In the genomic region with DNA sequence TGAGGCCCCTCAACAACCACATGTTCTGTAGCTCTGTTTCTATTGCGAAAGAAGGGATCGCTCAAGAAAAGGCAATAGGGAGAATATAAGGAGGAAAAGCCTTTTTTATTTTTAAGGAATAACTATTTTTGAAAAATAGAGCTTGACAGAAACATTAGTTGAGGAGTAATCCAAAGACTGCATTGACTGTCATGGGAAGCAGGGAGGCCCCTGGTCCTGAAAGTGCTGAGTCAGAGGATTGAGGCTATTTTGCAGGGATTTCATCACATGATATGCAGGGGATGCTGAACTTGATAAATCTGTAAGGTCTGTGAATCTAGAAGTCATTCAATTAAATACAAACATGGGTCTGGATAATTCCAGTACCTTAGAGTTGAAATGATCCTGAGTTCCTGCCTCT, we compare ENCODE assay signal across 16 cellular contexts.
DNase-seq lines count a peak whose midpoint lies in the region; ATAC-seq, FAIRE-seq and TF ChIP-seq lines count a peak whose summit lies in the region.
"Had no signal": no experiment of that assay in that cellular context is flagged by ENCODE, and none has a peak within 500 bp of the region (broad histone marks: within the 10 kb centered on the region; RNA-seq: fewer than 3 reads in every experiment).

No MANE protein-coding gene starts in this region.

- TF ChIP-seq CTCF in HepG2 (CRISPR knock-in tag; IDR thresholded peaks at IDR 0.05): no peak
- TF ChIP-seq CTCF in right lobe of liver (IDR thresholded peaks at IDR 0.05): no peak
- no peak for TF ChIP-seq CTCF in fibroblast of mammary gland (conservative IDR thresholded peaks at IDR 0.05; ENCODE audit: control insufficient read depth, insufficient read depth, low read depth, low read length)
- TF ChIP-seq CTCF in osteoblast (IDR thresholded peaks at IDR 0.05; ENCODE audit: extremely low read depth, low read depth, low read length): no peak

- BruUV-seq in HepG2 (replicated peaks; lab: Mats Ljungman, UMichigan): no TSS peak

- DNase-seq in HepG2 (ENCODE audit: low spot score) (no peak), right lobe of liver (no peak), amniotic epithelial cell (ENCODE audit: low read depth) (peak; percentile 53), fibroblast of mammary gland (ENCODE audit: low read depth) (peak; percentile 8), activated gamma-delta T cell (lab: John Stamatoyannopoulos, UW) (no peak), osteoblast (ENCODE audit: insufficient read length, low spot score, missing footprints) (no peak)
- no peak for DNase-seq in activated naive CD4-positive, alpha-beta T cell treated with Interleukin-2 at 50 U/mL for 16 hours
- DNase-seq: BE2C; CD4-positive, alpha-beta memory T cell; DMS79; HCEC 1CT; HFFc6 had no signal

- intact Hi-C loops in HepG2 (cut with micrococcal nuclease; ENCODE audit: unreplicated experiment): no loop called here
- intact Hi-C loops in right lobe of liver (cut with DNase I): no loop called here

- TF ChIP-seq EP300 in HepG2 (IDR thresholded peaks at IDR 0.05; ENCODE audit: low read depth in 2 of 2, low read length in 2 of 2) (no peak), HepG2 (CRISPR knock-in tag; IDR thresholded peaks at IDR 0.05; ENCODE audit: borderline replicate concordance) (no peak)

- ATAC-seq in HepG2 (no peak), right lobe of liver (no peak)
- ATAC-seq: GM12878 had no signal

- no peak overlapping the region for H3K27ac ChIP-seq in HepG2 (ENCODE audit: extremely low read length, insufficient read depth, low read length)
- H3K27ac ChIP-seq in right lobe of liver: no peak overlapping the region
- no peak overlapping the region for H3K27ac ChIP-seq in osteoblast (ENCODE audit: low read depth, low read length)
- H3K27ac ChIP-seq: C4-2B had no signal

- no peak for FAIRE-seq in HepG2 (lab: Jason Lieb, UNC)
- FAIRE-seq: GM12878, GM18507, HTR-8/SVneo had no signal

- H3K4me2 ChIP-seq in HepG2 (ENCODE audit: low read depth, low read length) (no peak overlapping the region), osteoblast (ENCODE audit: insufficient read depth, low read length) (no peak overlapping the region)

- 0 out of 5 replicates have a peak, but pooled peaks cover 0 to 1% of the 10 kb centered on the region in 2 experiments for H3K27me3 ChIP-seq in HepG2 (ENCODE audit: control insufficient read depth in 1 of 2, insufficient read depth in 2 of 2, low read length in 2 of 2)
- H3K27me3 ChIP-seq in right lobe of liver: no peaks in the 10 kb centered on the region
- no peaks in the 10 kb centered on the region for H3K27me3 ChIP-seq in osteoblast (ENCODE audit: insufficient read depth, low read length)
- H3K27me3 ChIP-seq: BE2C had no signal

- H3K79me2 ChIP-seq in HepG2 (ENCODE audit: insufficient read depth, low read length): no peaks in the 10 kb centered on the region
- H3K79me2 ChIP-seq in osteoblast (ENCODE audit: insufficient read depth, low read length): no peaks in the 10 kb centered on the region

- POLR2A ChIA-PET in HepG2 (lab: Yijun Ruan, JAX): no interaction called here

- 98% methylated on average over 2 of the region's 2 CpGs for WGBS in HepG2 (ENCODE audit: low lambda C conversion rate)
- WGBS in right lobe of liver (ENCODE audit: insufficient coverage, low coverage, low lambda C conversion rate, missing lambda C conversion rate): 83% methylated on average over 2 of the region's 2 CpGs

- CTCF ChIA-PET in HepG2 (lab: Yijun Ruan, JAX; ENCODE audit: low intra/inter-chr PET ratio, low total read pairs): no interaction called here

- in situ Hi-C loops in HepG2 (cut with HindIII; ENCODE audit: extremely low pct_ligation_motif_present, low pct_unique_long_range_greater_than_20kb): no loop called here

- H4K20me1 ChIP-seq in HepG2 (ENCODE audit: insufficient read depth, low read length) (no peaks in the 10 kb centered on the region), osteoblast (ENCODE audit: insufficient read depth, low read length) (no peaks in the 10 kb centered on the region)

- no peak overlapping the region for H3K9ac ChIP-seq in HepG2 (ENCODE audit: insufficient read depth, low read depth, low read length)

- H2AFZ ChIP-seq in HepG2 (ENCODE audit: low read length) (no peak overlapping the region), osteoblast (ENCODE audit: low read length) (no peak overlapping the region)

- H3K4me3 ChIP-seq in HepG2 (replicated peaks in 1 of 3; ENCODE audit: insufficient read depth in 1 of 3, low read depth in 2 of 3, low read length in 3 of 3) (no peak overlapping the region), right lobe of liver (no peak overlapping the region), fibroblast of mammary gland (ENCODE audit: control insufficient read depth, low read depth, low read length) (no peak overlapping the region), osteoblast (ENCODE audit: insufficient read depth, low read length) (no peak overlapping the region)
- H3K4me3 ChIP-seq: GM12878 had no signal

- TF ChIP-seq POLR2A in HepG2 (IDR thresholded peaks at IDR 0.05; ENCODE audit: insufficient read depth in 1 of 2, low read depth in 2 of 2, low read length in 2 of 2) (no peak), right lobe of liver (IDR thresholded peaks at IDR 0.05) (no peak)

- H3K4me1 ChIP-seq in HepG2 (ENCODE audit: insufficient read depth, low read length) (no peaks in the 10 kb centered on the region), right lobe of liver (no peaks in the 10 kb centered on the region), osteoblast (ENCODE audit: insufficient read depth, low read length) (no peaks in the 10 kb centered on the region)
- H3K4me1 ChIP-seq: BE2C had no signal

- TF ChIP-seq RAD21 in HepG2 (CRISPR knock-in tag; IDR thresholded peaks at IDR 0.05): no peak

- H3K9me3 ChIP-seq in HepG2 (ENCODE audit: low read length) (no peaks in the 10 kb centered on the region), right lobe of liver (no peaks in the 10 kb centered on the region), osteoblast (ENCODE audit: low read depth, low read length) (no peaks in the 10 kb centered on the region)
- H3K9me3 ChIP-seq: BE2C had no signal

- H3K36me3 ChIP-seq in HepG2 (replicated peaks in 1 of 2; ENCODE audit: control insufficient read depth in 1 of 2, insufficient read depth in 2 of 2, low read length in 2 of 2): no peaks in the 10 kb centered on the region
- no peaks in the 10 kb centered on the region for H3K36me3 ChIP-seq in right lobe of liver
- H3K36me3 ChIP-seq in osteoblast (ENCODE audit: insufficient read depth, low read length): no peaks in the 10 kb centered on the region
- H3K36me3 ChIP-seq: BE2C had no signal

TF ChIP-seq in HepG2, 621 proteins besides CTCF, POLR2A, EP300 and RAD21:
- TF ChIP-seq MAFF (IDR thresholded peaks at IDR 0.05; ENCODE audit: low read depth, low read length) (peak; percentile 83), MAFK (conservative IDR thresholded peaks at IDR 0.05 in 1 of 2, IDR thresholded peaks at IDR 0.05 in 1 of 2; ENCODE audit: low read length in 2 of 2) (peak; percentile 77 to 92), IRF2 (CRISPR knock-in tag; IDR thresholded peaks at IDR 0.05) (no peak), CEBPB (IDR thresholded peaks at IDR 0.05; ENCODE audit: borderline replicate concordance, low read depth, low read length) (0 out of 2 replicates have a peak, but pooled peaks have one; percentile 3)

Comparison
In these comparisons a context has a peak if more than half of its experiments do, and no peak if none do; other contexts are left out.
1. DNase-seq: peak in amniotic epithelial cell (single experiment) and fibroblast of mammary gland (single experiment); none in HepG2 (single experiment), right lobe of liver (0 of 3), activated gamma-delta T cell (single experiment), osteoblast (single experiment) and activated naive CD4-positive, alpha-beta T cell treated with Interleukin-2 at 50 U/mL for 16 hours (single experiment).